Comparison of ENCODE assay signal across 1 cellular context in the genomic region with DNA sequence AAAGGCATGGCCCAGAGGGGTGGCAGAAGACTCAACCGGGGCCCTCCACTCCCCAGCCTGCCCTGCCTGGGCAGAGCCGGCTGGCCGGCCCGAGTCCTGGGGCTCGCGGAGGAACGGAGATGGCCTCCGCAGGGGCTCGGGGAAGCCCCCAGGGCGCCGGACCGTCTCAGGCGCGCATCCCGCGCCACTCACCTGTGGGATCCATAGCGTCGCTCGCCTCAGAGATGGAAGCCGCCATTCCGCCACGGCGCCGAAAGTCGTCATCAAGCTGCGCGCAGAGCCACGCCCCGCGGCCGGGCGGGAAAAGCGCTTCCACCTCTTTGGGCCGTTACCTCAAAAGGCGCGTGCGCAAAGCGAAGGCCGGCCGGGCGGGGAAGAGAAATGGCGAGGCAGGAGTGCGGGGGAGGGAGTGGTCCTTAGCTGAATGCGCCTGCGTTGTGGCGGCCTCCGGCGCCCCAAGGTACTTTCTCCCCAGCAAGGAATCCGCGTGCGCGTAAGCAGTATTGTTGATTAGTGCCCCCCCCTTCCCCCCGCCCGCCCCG.
TF ChIP-seq lines count a peak whose summit lies in the region.

A gene with protein sequence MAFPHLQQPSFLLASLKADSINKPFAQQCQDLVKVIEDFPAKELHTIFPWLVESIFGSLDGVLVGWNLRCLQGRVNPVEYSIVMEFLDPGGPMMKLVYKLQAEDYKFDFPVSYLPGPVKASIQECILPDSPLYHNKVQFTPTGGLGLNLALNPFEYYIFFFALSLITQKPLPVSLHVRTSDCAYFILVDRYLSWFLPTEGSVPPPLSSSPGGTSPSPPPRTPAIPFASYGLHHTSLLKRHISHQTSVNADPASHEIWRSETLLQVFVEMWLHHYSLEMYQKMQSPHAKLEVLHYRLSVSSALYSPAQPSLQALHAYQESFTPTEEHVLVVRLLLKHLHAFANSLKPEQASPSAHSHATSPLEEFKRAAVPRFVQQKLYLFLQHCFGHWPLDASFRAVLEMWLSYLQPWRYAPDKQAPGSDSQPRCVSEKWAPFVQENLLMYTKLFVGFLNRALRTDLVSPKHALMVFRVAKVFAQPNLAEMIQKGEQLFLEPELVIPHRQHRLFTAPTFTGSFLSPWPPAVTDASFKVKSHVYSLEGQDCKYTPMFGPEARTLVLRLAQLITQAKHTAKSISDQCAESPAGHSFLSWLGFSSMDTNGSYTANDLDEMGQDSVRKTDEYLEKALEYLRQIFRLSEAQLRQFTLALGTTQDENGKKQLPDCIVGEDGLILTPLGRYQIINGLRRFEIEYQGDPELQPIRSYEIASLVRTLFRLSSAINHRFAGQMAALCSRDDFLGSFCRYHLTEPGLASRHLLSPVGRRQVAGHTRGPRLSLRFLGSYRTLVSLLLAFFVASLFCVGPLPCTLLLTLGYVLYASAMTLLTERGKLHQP (minus strand): TSS at position 265 of the 542 bp plus-strand sequence. CDS start 5,010 bp downstream, outside the sequence.

TF ChIP-seq in HepG2, 621 proteins besides CTCF, POLR2A, EP300 and RAD21 (continued from another document):
- TF ChIP-seq, protein P1, sequence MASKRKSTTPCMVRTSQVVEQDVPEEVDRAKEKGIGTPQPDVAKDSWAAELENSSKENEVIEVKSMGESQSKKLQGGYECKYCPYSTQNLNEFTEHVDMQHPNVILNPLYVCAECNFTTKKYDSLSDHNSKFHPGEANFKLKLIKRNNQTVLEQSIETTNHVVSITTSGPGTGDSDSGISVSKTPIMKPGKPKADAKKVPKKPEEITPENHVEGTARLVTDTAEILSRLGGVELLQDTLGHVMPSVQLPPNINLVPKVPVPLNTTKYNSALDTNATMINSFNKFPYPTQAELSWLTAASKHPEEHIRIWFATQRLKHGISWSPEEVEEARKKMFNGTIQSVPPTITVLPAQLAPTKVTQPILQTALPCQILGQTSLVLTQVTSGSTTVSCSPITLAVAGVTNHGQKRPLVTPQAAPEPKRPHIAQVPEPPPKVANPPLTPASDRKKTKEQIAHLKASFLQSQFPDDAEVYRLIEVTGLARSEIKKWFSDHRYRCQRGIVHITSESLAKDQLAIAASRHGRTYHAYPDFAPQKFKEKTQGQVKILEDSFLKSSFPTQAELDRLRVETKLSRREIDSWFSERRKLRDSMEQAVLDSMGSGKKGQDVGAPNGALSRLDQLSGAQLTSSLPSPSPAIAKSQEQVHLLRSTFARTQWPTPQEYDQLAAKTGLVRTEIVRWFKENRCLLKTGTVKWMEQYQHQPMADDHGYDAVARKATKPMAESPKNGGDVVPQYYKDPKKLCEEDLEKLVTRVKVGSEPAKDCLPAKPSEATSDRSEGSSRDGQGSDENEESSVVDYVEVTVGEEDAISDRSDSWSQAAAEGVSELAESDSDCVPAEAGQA (IDR thresholded peaks at IDR 0.05; ENCODE audit: low read depth), result peak; percentile 95
- TF ChIP-seq, protein P1 (CRISPR knock-in tag; IDR thresholded peaks at IDR 0.05; ENCODE audit: borderline replicate concordance), result no peak
- TF ChIP-seq, protein P2, sequence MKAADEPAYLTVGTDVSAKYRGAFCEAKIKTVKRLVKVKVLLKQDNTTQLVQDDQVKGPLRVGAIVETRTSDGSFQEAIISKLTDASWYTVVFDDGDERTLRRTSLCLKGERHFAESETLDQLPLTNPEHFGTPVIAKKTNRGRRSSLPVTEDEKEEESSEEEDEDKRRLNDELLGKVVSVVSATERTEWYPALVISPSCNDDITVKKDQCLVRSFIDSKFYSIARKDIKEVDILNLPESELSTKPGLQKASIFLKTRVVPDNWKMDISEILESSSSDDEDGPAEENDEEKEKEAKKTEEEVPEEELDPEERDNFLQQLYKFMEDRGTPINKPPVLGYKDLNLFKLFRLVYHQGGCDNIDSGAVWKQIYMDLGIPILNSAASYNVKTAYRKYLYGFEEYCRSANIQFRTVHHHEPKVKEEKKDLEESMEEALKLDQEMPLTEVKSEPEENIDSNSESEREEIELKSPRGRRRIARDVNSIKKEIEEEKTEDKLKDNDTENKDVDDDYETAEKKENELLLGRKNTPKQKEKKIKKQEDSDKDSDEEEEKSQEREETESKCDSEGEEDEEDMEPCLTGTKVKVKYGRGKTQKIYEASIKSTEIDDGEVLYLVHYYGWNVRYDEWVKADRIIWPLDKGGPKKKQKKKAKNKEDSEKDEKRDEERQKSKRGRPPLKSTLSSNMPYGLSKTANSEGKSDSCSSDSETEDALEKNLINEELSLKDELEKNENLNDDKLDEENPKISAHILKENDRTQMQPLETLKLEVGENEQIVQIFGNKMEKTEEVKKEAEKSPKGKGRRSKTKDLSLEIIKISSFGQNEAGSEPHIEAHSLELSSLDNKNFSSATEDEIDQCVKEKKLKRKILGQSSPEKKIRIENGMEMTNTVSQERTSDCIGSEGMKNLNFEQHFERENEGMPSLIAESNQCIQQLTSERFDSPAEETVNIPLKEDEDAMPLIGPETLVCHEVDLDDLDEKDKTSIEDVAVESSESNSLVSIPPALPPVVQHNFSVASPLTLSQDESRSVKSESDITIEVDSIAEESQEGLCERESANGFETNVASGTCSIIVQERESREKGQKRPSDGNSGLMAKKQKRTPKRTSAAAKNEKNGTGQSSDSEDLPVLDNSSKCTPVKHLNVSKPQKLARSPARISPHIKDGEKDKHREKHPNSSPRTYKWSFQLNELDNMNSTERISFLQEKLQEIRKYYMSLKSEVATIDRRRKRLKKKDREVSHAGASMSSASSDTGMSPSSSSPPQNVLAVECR (CRISPR knock-in tag; IDR thresholded peaks at IDR 0.05; ENCODE audit: borderline replicate concordance), result peak; percentile 98
- peak; percentile 45; the same call in 1 of the 2 replicates for TF ChIP-seq ZNF563 (CRISPR knock-in tag; IDR thresholded peaks at IDR 0.05)
- TF ChIP-seq KLF16 (CRISPR knock-in tag; IDR thresholded peaks at IDR 0.05), result peak in 1 of 2 experiments; percentile 94; a peak in 2 of 4 replicates
- TF ChIP-seq GABPB1 (CRISPR knock-in tag; IDR thresholded peaks at IDR 0.05), result peak; percentile 89
- peak; percentile 33 for TF ChIP-seq TEAD3 (CRISPR knock-in tag; optimal IDR thresholded peaks at IDR 0.05; ENCODE audit: borderline replicate concordance)
- peak; percentile 45; the same call in 1 of the 2 replicates for TF ChIP-seq ZNF317 (CRISPR knock-in tag; IDR thresholded peaks at IDR 0.05)
- TF ChIP-seq SOX13 (IDR thresholded peaks at IDR 0.05), result no peak
- no peak for TF ChIP-seq SOX13 (CRISPR knock-in tag; conservative IDR thresholded peaks at IDR 0.05 in 1 of 2, IDR thresholded peaks at IDR 0.05 in 1 of 2)
- TF ChIP-seq, protein P3, sequence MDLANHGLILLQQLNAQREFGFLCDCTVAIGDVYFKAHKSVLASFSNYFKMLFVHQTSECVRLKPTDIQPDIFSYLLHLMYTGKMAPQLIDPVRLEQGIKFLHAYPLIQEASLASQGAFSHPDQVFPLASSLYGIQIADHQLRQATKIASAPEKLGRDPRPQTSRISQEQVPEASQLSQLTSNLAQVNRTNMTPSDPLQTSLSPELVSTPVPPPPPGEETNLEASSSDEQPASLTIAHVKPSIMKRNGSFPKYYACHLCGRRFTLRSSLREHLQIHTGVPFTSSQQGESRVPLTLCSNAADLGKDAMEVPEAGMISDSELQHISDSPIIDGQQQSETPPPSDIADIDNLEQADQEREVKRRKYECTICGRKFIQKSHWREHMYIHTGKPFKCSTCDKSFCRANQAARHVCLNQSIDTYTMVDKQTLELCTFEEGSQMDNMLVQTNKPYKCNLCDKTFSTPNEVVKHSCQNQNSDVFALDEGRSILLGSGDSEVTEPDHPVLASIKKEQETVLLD (CRISPR knock-in tag; IDR thresholded peaks at IDR 0.05; ENCODE audit: low read depth), result no peak; the same call in 1 of the 2 replicates
- TF ChIP-seq, protein P4, sequence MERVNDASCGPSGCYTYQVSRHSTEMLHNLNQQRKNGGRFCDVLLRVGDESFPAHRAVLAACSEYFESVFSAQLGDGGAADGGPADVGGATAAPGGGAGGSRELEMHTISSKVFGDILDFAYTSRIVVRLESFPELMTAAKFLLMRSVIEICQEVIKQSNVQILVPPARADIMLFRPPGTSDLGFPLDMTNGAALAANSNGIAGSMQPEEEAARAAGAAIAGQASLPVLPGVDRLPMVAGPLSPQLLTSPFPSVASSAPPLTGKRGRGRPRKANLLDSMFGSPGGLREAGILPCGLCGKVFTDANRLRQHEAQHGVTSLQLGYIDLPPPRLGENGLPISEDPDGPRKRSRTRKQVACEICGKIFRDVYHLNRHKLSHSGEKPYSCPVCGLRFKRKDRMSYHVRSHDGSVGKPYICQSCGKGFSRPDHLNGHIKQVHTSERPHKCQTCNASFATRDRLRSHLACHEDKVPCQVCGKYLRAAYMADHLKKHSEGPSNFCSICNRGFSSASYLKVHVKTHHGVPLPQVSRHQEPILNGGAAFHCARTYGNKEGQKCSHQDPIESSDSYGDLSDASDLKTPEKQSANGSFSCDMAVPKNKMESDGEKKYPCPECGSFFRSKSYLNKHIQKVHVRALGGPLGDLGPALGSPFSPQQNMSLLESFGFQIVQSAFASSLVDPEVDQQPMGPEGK (CRISPR knock-in tag; IDR thresholded peaks at IDR 0.05), result no peak
- TF ChIP-seq PITX1 (CRISPR knock-in tag; IDR thresholded peaks at IDR 0.05), result peak; percentile 45
- TF ChIP-seq SOX6 (IDR thresholded peaks at IDR 0.05), result no peak
- TF ChIP-seq SOX6 (CRISPR knock-in tag; IDR thresholded peaks at IDR 0.05), result peak; percentile 47; the same call in 1 of the 2 replicates
- TF ChIP-seq, protein P5, sequence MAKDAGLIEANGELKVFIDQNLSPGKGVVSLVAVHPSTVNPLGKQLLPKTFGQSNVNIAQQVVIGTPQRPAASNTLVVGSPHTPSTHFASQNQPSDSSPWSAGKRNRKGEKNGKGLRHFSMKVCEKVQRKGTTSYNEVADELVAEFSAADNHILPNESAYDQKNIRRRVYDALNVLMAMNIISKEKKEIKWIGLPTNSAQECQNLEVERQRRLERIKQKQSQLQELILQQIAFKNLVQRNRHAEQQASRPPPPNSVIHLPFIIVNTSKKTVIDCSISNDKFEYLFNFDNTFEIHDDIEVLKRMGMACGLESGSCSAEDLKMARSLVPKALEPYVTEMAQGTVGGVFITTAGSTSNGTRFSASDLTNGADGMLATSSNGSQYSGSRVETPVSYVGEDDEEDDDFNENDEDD (CRISPR knock-in tag; IDR thresholded peaks at IDR 0.05; ENCODE audit: borderline replicate concordance), result peak; percentile 99
- TF ChIP-seq RBAK (CRISPR knock-in tag; IDR thresholded peaks at IDR 0.05), result no peak
- no peak for TF ChIP-seq GABPA (IDR thresholded peaks at IDR 0.05; ENCODE audit: low read depth, low read length)
- peak; percentile 70 for TF ChIP-seq GABPA (CRISPR knock-in tag; IDR thresholded peaks at IDR 0.05; ENCODE audit: low read depth)
- peak; percentile 63; the same call in 1 of the 2 replicates for TF ChIP-seq NFE2L1 (CRISPR knock-in tag; IDR thresholded peaks at IDR 0.05; ENCODE audit: borderline replicate concordance)
- TF ChIP-seq ZNF484 (CRISPR knock-in tag; IDR thresholded peaks at IDR 0.05; ENCODE audit: borderline replicate concordance, low read depth), result no peak
- TF ChIP-seq THYN1 (CRISPR knock-in tag; IDR thresholded peaks at IDR 0.05; ENCODE audit: borderline replicate concordance, low read depth), result no peak
- TF ChIP-seq GTF2F1 (IDR thresholded peaks at IDR 0.05; ENCODE audit: low read length), result no peak
- no peak for TF ChIP-seq PTBP1 (IDR thresholded peaks at IDR 0.05; ENCODE audit: low read depth, low read length, poor library complexity, severe bottlenecking)
- TF ChIP-seq ZNF747 (CRISPR knock-in tag; IDR thresholded peaks at IDR 0.05; ENCODE audit: borderline replicate concordance), result peak; percentile 84
